1 cellular context compared by ENCODE assay signal in genomic region chr1:238592586-238592985, GRCh38.
TF ChIP-seq lines count a peak whose summit lies in the region.

No MANE protein-coding gene starts in this region.

TF ChIP-seq in H1, 55 proteins besides CTCF, POLR2A, EP300 and RAD21 (continued from another document):
- TF ChIP-seq HDAC6 (IDR thresholded peaks at IDR 0.05; ENCODE audit: low read depth, low read length): no peak
- TF ChIP-seq BACH1 (IDR thresholded peaks at IDR 0.05; ENCODE audit: low read length): no peak
- TF ChIP-seq JUN (IDR thresholded peaks at IDR 0.05; ENCODE audit: low read depth, low read length): no peak
- no peak for TF ChIP-seq RBBP5 (IDR thresholded peaks at IDR 0.05; ENCODE audit: borderline replicate concordance, low read depth, low read length)
- TF ChIP-seq TAF7 (optimal IDR thresholded peaks at IDR 0.05; ENCODE audit: borderline replicate concordance, low read depth, low read length): no peak
